ENCODE assay signal across 9 cellular contexts in the genomic region with DNA sequence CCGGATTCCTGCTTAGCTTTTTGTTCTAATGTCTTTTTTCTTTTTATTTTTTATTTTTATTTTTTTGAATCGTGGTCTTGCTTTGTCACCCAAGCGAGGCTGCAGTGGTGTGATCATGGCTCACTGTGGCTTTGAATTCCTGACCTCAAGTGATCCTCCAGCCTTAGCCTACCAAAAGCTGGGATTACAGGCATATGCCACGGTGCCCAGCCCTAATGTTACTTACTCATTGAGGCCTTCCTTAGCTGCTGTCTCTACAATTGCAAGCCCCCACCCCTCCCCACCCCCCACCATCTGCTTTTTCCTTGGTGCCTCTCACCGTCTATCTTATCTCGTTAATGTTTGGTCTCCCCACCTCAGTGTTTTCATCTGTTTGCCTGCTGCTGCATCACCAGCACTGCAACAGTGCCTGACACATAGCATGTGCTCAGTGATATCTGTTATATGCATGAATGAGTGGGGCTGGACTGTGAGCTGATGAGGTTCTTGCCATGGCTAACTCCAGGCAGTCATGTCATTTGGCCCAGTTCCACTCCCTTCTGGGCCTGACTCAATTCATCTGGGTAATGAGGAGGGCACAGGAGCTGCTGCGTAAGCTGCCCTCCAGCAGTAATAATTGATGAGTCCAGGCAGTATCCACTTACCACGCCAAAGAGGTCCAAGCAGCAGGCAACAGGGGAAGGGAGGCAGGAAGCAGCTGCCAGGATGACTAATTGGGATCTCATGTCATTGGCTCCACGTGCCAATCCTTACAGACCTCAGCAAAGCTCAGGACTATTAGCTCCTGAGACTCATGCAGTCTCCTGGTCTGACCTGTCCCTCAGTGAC. TPM values are rescaled to one million over a fixed set of nuclear protein-coding genes. Genes with fewer than 3 reads are reported as not detected.
A peak's percentile ranks its signal among the peaks of the same experiment; 100 is the strongest.
DNase-seq lines count a peak whose midpoint lies in the region; ATAC-seq and TF ChIP-seq lines count a peak whose summit lies in the region.
"Had no signal": no experiment of that assay in that cellular context is flagged by ENCODE, and none has a peak within 500 bp of the region (broad histone marks: within the 10 kb centered on the region; RNA-seq: fewer than 3 reads in every experiment).

No MANE protein-coding gene starts in this region.

- peak overlapping the region; percentile 29 for H3K4me2 ChIP-seq in smooth muscle cell
- H3K4me2 ChIP-seq: KMS-11 had no signal

- H3F3A ChIP-seq in smooth muscle cell (ENCODE audit: low read depth) = peaks cover 23% of the 10 kb centered on the region

- no peak overlapping the region for H3K9ac ChIP-seq in smooth muscle cell (ENCODE audit: low read depth)
- H3K9ac ChIP-seq: KMS-11 had no signal

- H2AFZ ChIP-seq in smooth muscle cell (ENCODE audit: low read depth) = no peak overlapping the region

- WGBS in smooth muscle cell (ENCODE audit: low lambda C conversion rate) = 35% methylated on average over 9 of the region's 9 CpGs

- TF ChIP-seq CTCF in Peyer's patch (IDR thresholded peaks at IDR 0.05) (no peak), fibroblast of pulmonary artery (IDR thresholded peaks at IDR 0.05; ENCODE audit: low read length, missing control alignments) (no peak), smooth muscle cell (IDR thresholded peaks at IDR 0.05; ENCODE audit: borderline replicate concordance, insufficient read depth, poor library complexity, severe bottlenecking) (no peak)

- H3K36me3 ChIP-seq in Peyer's patch (no peaks in the 10 kb centered on the region), smooth muscle cell (ENCODE audit: low read depth) (no peaks in the 10 kb centered on the region)

- no peak for ATAC-seq in GM18907 (IDR thresholded peaks at IDR 0.05; ENCODE audit: unreplicated experiment)
- no peak for ATAC-seq in HG03520 (IDR thresholded peaks at IDR 0.05; ENCODE audit: unreplicated experiment)
- ATAC-seq in HG03159 (IDR thresholded peaks at IDR 0.05; ENCODE audit: unreplicated experiment) = no peak

- H3K4me1 ChIP-seq in Peyer's patch = peaks cover 0 to 25% (median 3%) of the 10 kb centered on the region in 4 donors
- H3K4me1 ChIP-seq in smooth muscle cell (ENCODE audit: low read depth) = peaks cover 7% of the 10 kb centered on the region

- H3K79me2 ChIP-seq in smooth muscle cell (ENCODE audit: low read depth) = no peaks in the 10 kb centered on the region

- DNase-seq in HS-27A (ENCODE audit: low read depth) (peak; percentile 95), Peyer's patch (peak in 1 of 3 donors; percentile 67), fibroblast of pulmonary artery (ENCODE audit: low read depth) (peak; percentile 87), smooth muscle cell (lab: John Stamatoyannopoulos, UW; ENCODE audit: unreplicated experiment) (no peak)
- DNase-seq in activated CD8-positive, alpha-beta memory T cell treated with anti-CD3 and anti-CD28 coated beads, Interleukin-2, amount 50 U/mL, for 48 hours = no peak

- H3K27ac ChIP-seq in Peyer's patch (peak overlapping the region in 3 of 4 donors; percentile 13 to 75 (median 65)), smooth muscle cell (ENCODE audit: low read depth) (peak overlapping the region; percentile 45)
- H3K27ac ChIP-seq: KMS-11 had no signal

- H3K9me3 ChIP-seq in Peyer's patch (no peaks in the 10 kb centered on the region), smooth muscle cell (replicated peaks; ENCODE audit: low read depth) (no peaks in the 10 kb centered on the region)

- no peak for TF ChIP-seq POLR2A in Peyer's patch (IDR thresholded peaks at IDR 0.05)

- H3K27me3 ChIP-seq in Peyer's patch (no peaks in the 10 kb centered on the region), smooth muscle cell (ENCODE audit: low read depth) (no peaks in the 10 kb centered on the region)

- H3K4me3 ChIP-seq in Peyer's patch (peak overlapping the region in 1 of 4 donors; percentile 3), fibroblast of pulmonary artery (replicated peaks; ENCODE audit: low read depth, low read length) (no peak overlapping the region), smooth muscle cell (no peak overlapping the region)

- H4K20me1 ChIP-seq in smooth muscle cell (ENCODE audit: low read depth) = no peaks in the 10 kb centered on the region

RNA-seq across cellular contexts. Expression of a gene that starts 34.3 kb away (rescaled TPM):
- total RNA-seq in Peyer's patch (100 to 1,000 TPM; 113 to 189 (median 140) TPM), smooth muscle cell (93.8 and 108 TPM in 2 replicates)
- polyA plus RNA-seq in smooth muscle cell = 108 and 126 TPM in 2 replicates

RNA-seq across cellular contexts. Expression of a gene that starts 56.6 kb away (rescaled TPM):
- total RNA-seq in Peyer's patch (10 to 100 TPM; 21.3 to 38.0 (median 31.1) TPM), smooth muscle cell (44.0 and 83.2 TPM in 2 replicates)
- polyA plus RNA-seq in smooth muscle cell = 33.2 and 44.5 TPM in 2 replicates

Comparison
In these comparisons a context has a peak if more than half of its experiments do, and no peak if none do; other contexts are left out.
1. DNase-seq: peak in HS-27A (single experiment) and fibroblast of pulmonary artery (single experiment); none in smooth muscle cell (single experiment) and activated CD8-positive, alpha-beta memory T cell treated with anti-CD3 and anti-CD28 coated beads, Interleukin-2, amount 50 U/mL, for 48 hours (single experiment).